ENCODE assay signal across 9 cellular contexts in genomic region chr1:223714849-223715709, GRCh38. TPM values are rescaled to one million over a fixed set of nuclear protein-coding genes. Genes with fewer than 3 reads are reported as not detected.
DNase-seq lines count a peak whose midpoint lies in the region; ATAC-seq and TF ChIP-seq lines count a peak whose summit lies in the region.
"Had no signal": no experiment of that assay in that cellular context is flagged by ENCODE, and none has a peak within 500 bp of the region (broad histone marks: within the 10 kb centered on the region; RNA-seq: fewer than 3 reads in every experiment).

No MANE protein-coding gene starts in this region.

- H3K9ac ChIP-seq in BLaER1 treated with 17β-estradiol and CSF1 and Interleukin-3, amounts not matched to agents 10 nM and 100 nM, result peak overlapping the region in 5 of 11 experiments; percentile 10 to 48 (median 30); a peak in 5 of 22 replicates
- H3K9ac ChIP-seq in HUES64 (ENCODE audit: low read depth, low read length), result no peak overlapping the region

- peak overlapping the region in 10 of 11 experiments; percentile 19 to 97 (median 90); a peak in 20 of 22 replicates for H3K4me2 ChIP-seq in BLaER1 treated with 17β-estradiol and CSF1 and Interleukin-3, amounts not matched to agents 10 nM and 100 nM

- 62% methylated on average over 10 of the region's 10 CpGs for WGBS in HUES64

- H3K27me3 ChIP-seq in BLaER1 treated with 17β-estradiol and CSF1 and Interleukin-3, amounts not matched to agents 10 nM and 100 nM, result no peaks in the 10 kb centered on the region
- H3K27me3 ChIP-seq in HUES64 (ENCODE audit: insufficient read depth, low read length), result peaks cover 78% of the 10 kb centered on the region
- H3K27me3 ChIP-seq in vagina, result no peaks in the 10 kb centered on the region

- TF ChIP-seq CTCF in activated CD8-positive, alpha-beta T cell treated with anti-CD3 and anti-CD28 coated beads for 36 hours (IDR thresholded peaks at IDR 0.05), result no peak
- no peak for TF ChIP-seq CTCF in vagina (IDR thresholded peaks at IDR 0.05)

- peaks cover 65% of the 10 kb centered on the region for H3K4me1 Mint-ChIP-seq in activated CD8-positive, alpha-beta T cell treated with anti-CD3 and anti-CD28 coated beads for 36 hours (ENCODE audit: low read depth)

- H3K9me3 Mint-ChIP-seq in activated CD8-positive, alpha-beta T cell treated with anti-CD3 and anti-CD28 coated beads for 36 hours, result no peaks in the 10 kb centered on the region

- peaks cover 0 to 39% (median 17%) of the 10 kb centered on the region in 11 experiments; a peak in 11 of 22 replicates for H4K20me1 ChIP-seq in BLaER1 treated with 17β-estradiol and CSF1 and Interleukin-3, amounts not matched to agents 10 nM and 100 nM

- H3K4me1 ChIP-seq in BLaER1 treated with 17β-estradiol and CSF1 and Interleukin-3, amounts not matched to agents 10 nM and 100 nM, result peaks cover 31 to 62% (median 56%) of the 10 kb centered on the region in 10 experiments
- H3K4me1 ChIP-seq in HUES64 (ENCODE audit: insufficient read depth, low read length) (peaks cover 40% of the 10 kb centered on the region), vagina (peaks cover 68% of the 10 kb centered on the region)

- peak overlapping the region in 3 of 11 experiments; percentile 19 to 43 (median 29); a peak in 4 of 22 replicates for H3K27ac ChIP-seq in BLaER1 treated with 17β-estradiol and CSF1 and Interleukin-3, amounts not matched to agents 10 nM and 100 nM
- H3K27ac ChIP-seq in HUES64 (ENCODE audit: low read depth, low read length), result peak overlapping the region; percentile 15; the same call in 1 of the 2 replicates
- peak overlapping the region; percentile 96 for H3K27ac ChIP-seq in vagina

- no peaks in the 10 kb centered on the region for H3K27me3 Mint-ChIP-seq in activated CD8-positive, alpha-beta T cell treated with anti-CD3 and anti-CD28 coated beads for 36 hours

- peak overlapping the region; percentile 85 for H3K27ac Mint-ChIP-seq in activated CD8-positive, alpha-beta T cell treated with anti-CD3 and anti-CD28 coated beads for 36 hours

- POLR2A ChIA-PET in activated CD8-positive, alpha-beta T cell treated with anti-CD3 and anti-CD28 coated beads for 36 hours (lab: Charles Lee), result interaction anchor here (1.5 kb wide), 1 partner anchor 12 kb away, joined by 4 read pairs; no protein-coding TSS in a partner anchor

- H3K9me3 ChIP-seq in BLaER1 treated with 17β-estradiol and CSF1 and Interleukin-3, amounts not matched to agents 10 nM and 100 nM (replicated peaks in 1 of 11), result no peaks in the 10 kb centered on the region
- H3K9me3 ChIP-seq in HUES64 (ENCODE audit: insufficient read depth, low read depth, low read length) (no peaks in the 10 kb centered on the region), vagina (no peaks in the 10 kb centered on the region)

- H3K4me3 Mint-ChIP-seq in activated CD8-positive, alpha-beta T cell treated with anti-CD3 and anti-CD28 coated beads for 36 hours, result peak overlapping the region; percentile 8

- H3K4me3 ChIP-seq in BLaER1 treated with 17β-estradiol and CSF1 and Interleukin-3, amounts not matched to agents 10 nM and 100 nM, result peak overlapping the region in 3 of 10 experiments; percentile 3 to 25 (median 21); a peak in 5 of 20 replicates
- H3K4me3 ChIP-seq in HUES64 (ENCODE audit: low read length), result no peak overlapping the region; the same call in 1 of the 2 replicates
- peak overlapping the region in 1 of 2 donors; percentile 17 for H3K4me3 ChIP-seq in vagina

- no peak for ATAC-seq in activated CD8-positive, alpha-beta T cell treated with anti-CD3 and anti-CD28 coated beads for 36 hours

- peaks cover 18 to 30% (median 24%) of the 10 kb centered on the region in 11 experiments for H3K36me3 ChIP-seq in BLaER1 treated with 17β-estradiol and CSF1 and Interleukin-3, amounts not matched to agents 10 nM and 100 nM
- H3K36me3 ChIP-seq in HUES64 (ENCODE audit: insufficient read depth, low read length) (peaks cover 9% of the 10 kb centered on the region; the same call in 1 of the 2 replicates), vagina (peaks cover 0 to 24% of the 10 kb centered on the region in 2 donors)

- DNase-seq in activated CD8-positive, alpha-beta T cell treated with anti-CD3 and anti-CD28 coated beads for 36 hours, result no peak
- DNase-seq in kidney glomerular epithelial cell (lab: John Stamatoyannopoulos, UW), result peak; percentile 73
- DNase-seq in vagina (ENCODE audit: extremely low spot score in 2 of 2), result no peak
- no peak for DNase-seq in stimulated activated naive CD4-positive, alpha-beta T cell (lab: John Stamatoyannopoulos, UW)
- no peak for DNase-seq in NCI-H128 (lab: John Stamatoyannopoulos, UW; ENCODE audit: unreplicated experiment)
- no peak for DNase-seq in stimulated activated CD4-positive, alpha-beta T cell treated with anti-CD3 and anti-CD28 coated beads, Interleukin-1b, Interleukin-23, amount 100 ng/mL, for 48 hours

- CTCF ChIA-PET in activated CD8-positive, alpha-beta T cell treated with anti-CD3 and anti-CD28 coated beads for 36 hours (lab: Charles Lee), result interaction anchor here (1.6 to 6.6 kb wide), 3 partner anchors 16 to 35 kb away, joined by 4 to 60 read pairs (median 9); no protein-coding TSS in a partner anchor

- intact Hi-C loops in activated CD8-positive, alpha-beta T cell treated with anti-CD3 and anti-CD28 coated beads for 36 hours (cut with micrococcal nuclease), result loop anchor here (5.0 kb wide), 1 partner anchor 32 kb away; no protein-coding TSS in a partner anchor
- intact Hi-C loops in vagina (cut with DNase I), result no loop called here

- TF ChIP-seq POLR2A in vagina (IDR thresholded peaks at IDR 0.05), result no peak

- peaks cover 11% of the 10 kb centered on the region for H3K36me3 Mint-ChIP-seq in activated CD8-positive, alpha-beta T cell treated with anti-CD3 and anti-CD28 coated beads for 36 hours (ENCODE audit: low read depth)

RNA-seq across cellular contexts. Expression of gene CAPN2, which starts 2.7 kb away (rescaled TPM):
- 26.0 TPM for polyA plus RNA-seq in HUES64 (2013, experiment 1 of 2)
- polyA plus RNA-seq in HUES64 (2013, experiment 2 of 2), result 34.6 TPM
- total RNA-seq in activated CD8-positive, alpha-beta T cell treated with anti-CD3 and anti-CD28 coated beads for 36 hours, result 10 to 100 TPM; 31.5 to 33.6 TPM
- total RNA-seq in vagina, result 208 TPM

RNA-seq across cellular contexts. Expression of gene CAPN8, which starts 49.6 kb away (rescaled TPM):
- polyA plus RNA-seq in HUES64 (2013, experiment 1 of 2), result 0.35 TPM
- polyA plus RNA-seq in HUES64 (2013, experiment 2 of 2), result not detected
- not detected for total RNA-seq in activated CD8-positive, alpha-beta T cell treated with anti-CD3 and anti-CD28 coated beads for 36 hours
- total RNA-seq in vagina, result 0.49 TPM
- total RNA-seq: mononuclear cell had no signal
